ENCODE assay signal across 1 cellular context in the genomic region with DNA sequence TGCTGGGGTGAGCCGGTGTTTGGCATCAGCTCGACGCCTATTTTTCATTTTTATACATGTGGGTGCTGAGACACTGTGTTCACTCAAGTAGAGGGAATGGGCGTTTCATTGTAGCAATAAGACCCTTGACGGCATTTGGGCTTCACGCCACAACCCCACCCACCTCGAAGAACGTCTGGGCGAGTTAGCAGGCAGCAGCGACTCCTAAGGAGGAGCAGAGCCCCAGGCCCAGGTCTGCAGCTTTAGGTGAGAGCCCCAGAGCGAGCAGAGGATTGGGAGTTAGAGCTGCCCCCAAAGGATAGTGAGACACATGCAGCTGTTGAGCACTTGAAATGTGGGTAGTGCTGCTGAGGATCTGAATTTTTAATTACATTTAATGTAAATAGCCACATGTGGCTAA.
TF ChIP-seq lines count a peak whose summit lies in the region.

No MANE protein-coding gene starts in this region.

TF ChIP-seq in WTC11, 78 proteins besides CTCF, POLR2A, EP300 and RAD21 (continued from another document):
- TF ChIP-seq ZNF532 (CRISPR knock-in tag; IDR thresholded peaks at IDR 0.05; ENCODE audit: borderline replicate concordance) (no peak), ZBTB21 (CRISPR knock-in tag; IDR thresholded peaks at IDR 0.05; ENCODE audit: borderline replicate concordance) (no peak), SMAD3 (CRISPR knock-in tag; IDR thresholded peaks at IDR 0.05; ENCODE audit: borderline replicate concordance) (no peak), TP53 (CRISPR knock-in tag; IDR thresholded peaks at IDR 0.05) (no peak), STAT6 (CRISPR knock-in tag; conservative IDR thresholded peaks at IDR 0.05; ENCODE audit: low read depth) (no peak), ZNF416 (CRISPR knock-in tag; IDR thresholded peaks at IDR 0.05) (no peak), ELF4 (CRISPR knock-in tag; IDR thresholded peaks at IDR 0.05; ENCODE audit: low read depth) (no peak)
- TF ChIP-seq, protein P1, sequence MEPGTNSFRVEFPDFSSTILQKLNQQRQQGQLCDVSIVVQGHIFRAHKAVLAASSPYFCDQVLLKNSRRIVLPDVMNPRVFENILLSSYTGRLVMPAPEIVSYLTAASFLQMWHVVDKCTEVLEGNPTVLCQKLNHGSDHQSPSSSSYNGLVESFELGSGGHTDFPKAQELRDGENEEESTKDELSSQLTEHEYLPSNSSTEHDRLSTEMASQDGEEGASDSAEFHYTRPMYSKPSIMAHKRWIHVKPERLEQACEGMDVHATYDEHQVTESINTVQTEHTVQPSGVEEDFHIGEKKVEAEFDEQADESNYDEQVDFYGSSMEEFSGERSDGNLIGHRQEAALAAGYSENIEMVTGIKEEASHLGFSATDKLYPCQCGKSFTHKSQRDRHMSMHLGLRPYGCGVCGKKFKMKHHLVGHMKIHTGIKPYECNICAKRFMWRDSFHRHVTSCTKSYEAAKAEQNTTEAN (CRISPR knock-in tag; IDR thresholded peaks at IDR 0.05), result no peak
TF ChIP-seq in WTC11: peak in this region for 0.
